Comparison of ENCODE assay signal across 8 cellular contexts in genomic region chr11:72793452-72794367, GRCh38. TPM values are rescaled to one million over a fixed set of nuclear protein-coding genes. Genes with fewer than 3 reads are reported as not detected.
DNase-seq lines count a peak whose midpoint lies in the region; ATAC-seq and TF ChIP-seq lines count a peak whose summit lies in the region.

Gene STARD10 (minus strand): TSS chr11:72794047. CDS start chr11:72781181, 12,866 bp downstream.

- DNase-seq in NCI-H1092 treated with DMSO at 0.1 percent for 48 hours (lab: John Stamatoyannopoulos, UW) (peak; percentile 98), SKM-1 (lab: John Stamatoyannopoulos, UW; ENCODE audit: unreplicated experiment) (peak; percentile 93), glomerular visceral epithelial cell (ENCODE audit: extremely low spot score) (peak; percentile 95), osteoblast (ENCODE audit: insufficient read length, low spot score, missing footprints) (peak; percentile 99), thoracic aorta (ENCODE audit: low spot score) (peak; percentile 85)

- H3K4me1 ChIP-seq in osteoblast (ENCODE audit: insufficient read depth, low read length) (peaks cover 33% of the 10 kb centered on the region), thoracic aorta (ENCODE audit: control insufficient read depth in 1 of 2, low read depth in 2 of 2) (peaks cover 18 to 41% of the 10 kb centered on the region in 2 donors)

- H3K36me3 ChIP-seq in osteoblast (ENCODE audit: insufficient read depth, low read length) (no peaks in the 10 kb centered on the region), thoracic aorta (no peaks in the 10 kb centered on the region)

- H3K9me3 Mint-ChIP-seq in activated naive CD8-positive, alpha-beta T cell (ENCODE audit: low read depth): no peaks in the 10 kb centered on the region

- no peaks in the 10 kb centered on the region for H3K9me3 ChIP-seq in osteoblast (ENCODE audit: low read depth, low read length)
- no peaks in the 10 kb centered on the region for H3K9me3 ChIP-seq in thoracic aorta

- peak within 1 kb of the TSS; percentile 85 for H3K4me2 ChIP-seq in osteoblast (ENCODE audit: insufficient read depth, low read length)

- peak within 1 kb of the TSS; percentile 98 for H3K4me3 Mint-ChIP-seq in activated naive CD8-positive, alpha-beta T cell

- TF ChIP-seq CTCF in osteoblast (IDR thresholded peaks at IDR 0.05; ENCODE audit: extremely low read depth, low read depth, low read length): peak; percentile 96
- peak; percentile 97 for TF ChIP-seq CTCF in thoracic aorta (IDR thresholded peaks at IDR 0.05)

- peak; percentile 52 for TF ChIP-seq POLR2A in GM10847 (IDR thresholded peaks at IDR 0.05; ENCODE audit: extremely low read depth, insufficient read length)

- H3K4me3 ChIP-seq in osteoblast (ENCODE audit: insufficient read depth, low read length): peak within 1 kb of the TSS; percentile 88
- H3K4me3 ChIP-seq in thoracic aorta: peak within 1 kb of the TSS; percentile 73

- no peaks in the 10 kb centered on the region for H3K27me3 Mint-ChIP-seq in activated naive CD8-positive, alpha-beta T cell

- no peaks in the 10 kb centered on the region for H4K20me1 ChIP-seq in osteoblast (ENCODE audit: insufficient read depth, low read length)

- peak within 1 kb of the TSS; percentile 100 for H3K27ac Mint-ChIP-seq in activated naive CD8-positive, alpha-beta T cell

- peak; percentile 91 for ATAC-seq in HG02610 (IDR thresholded peaks at IDR 0.05; ENCODE audit: unreplicated experiment)
- peak; percentile 94 for ATAC-seq in thoracic aorta (ENCODE audit: insufficient number of reproducible peaks, low FRiP score, low read depth)

- H2AFZ ChIP-seq in osteoblast (ENCODE audit: low read length): peak within 1 kb of the TSS; percentile 97

- no peaks in the 10 kb centered on the region for H3K79me2 ChIP-seq in osteoblast (ENCODE audit: insufficient read depth, low read length)

- H3K36me3 Mint-ChIP-seq in activated naive CD8-positive, alpha-beta T cell: no peaks in the 10 kb centered on the region

- H3K27ac ChIP-seq in osteoblast (ENCODE audit: low read depth, low read length) (peak within 1 kb of the TSS; percentile 74), thoracic aorta (peak within 1 kb of the TSS; percentile 76 to 85)

- peaks cover 28% of the 10 kb centered on the region for H3K4me1 Mint-ChIP-seq in activated naive CD8-positive, alpha-beta T cell (ENCODE audit: low read depth)

- H3K27me3 ChIP-seq in osteoblast (ENCODE audit: insufficient read depth, low read length): no peaks in the 10 kb centered on the region
- H3K27me3 ChIP-seq in thoracic aorta (replicated peaks; ENCODE audit: insufficient read depth): no peaks in the 10 kb centered on the region

RNA-seq across cellular contexts. Expression of gene STARD10, which starts in this region (rescaled TPM):
- total RNA-seq in osteoblast: 25.3 and 25.7 TPM in 2 replicates
- 10 to 100 TPM; 24.3 to 57.3 TPM for total RNA-seq in thoracic aorta

Comparison
In these comparisons a context has a peak if more than half of its experiments do, and no peak if none do; other contexts are left out.
1. Peak in every context shown above with its lines: DNase-seq, ATAC-seq, H3K4me3 ChIP-seq and H3K27ac ChIP-seq.